In the genomic region with DNA sequence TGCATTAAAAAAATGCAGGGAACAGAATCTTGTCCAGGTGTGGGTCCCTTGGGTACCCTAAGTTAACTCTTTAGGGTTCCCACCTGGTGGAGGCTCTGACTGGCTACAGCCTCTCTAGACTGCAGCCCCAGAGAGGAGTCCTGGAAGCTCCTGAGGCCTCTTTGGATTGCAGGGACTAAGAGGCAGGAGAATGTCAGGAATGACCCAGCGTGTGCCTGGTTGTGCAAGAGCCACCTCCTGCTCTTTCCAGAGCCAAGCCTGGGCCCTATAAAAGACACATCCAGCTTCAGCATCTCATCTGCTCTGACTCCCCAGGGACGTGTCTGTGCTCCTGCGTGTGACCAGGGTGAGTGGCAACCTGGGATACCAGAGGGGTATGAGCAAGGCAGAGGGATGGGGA, we compare ENCODE assay signal across 11 cellular contexts. TPM values are rescaled to one million over a fixed set of nuclear protein-coding genes. Genes with fewer than 3 reads are reported as not detected.
"Had no signal": no experiment of that assay in that cellular context is flagged by ENCODE, and none has a peak within 500 bp of the region (broad histone marks: within the 10 kb centered on the region; RNA-seq: fewer than 3 reads in every experiment).

A gene with protein sequence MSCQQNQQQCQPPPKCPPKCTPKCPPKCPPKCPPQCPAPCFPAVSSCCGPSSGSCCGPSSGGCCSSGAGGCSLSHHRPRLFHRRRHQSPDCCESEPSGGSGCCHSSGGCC (plus strand): TSS at position 297 of the 400 bp plus-strand sequence. CDS start 737 bp downstream, outside the sequence.

RNA-seq across cellular contexts. Expression of the gene that starts here (rescaled TPM):
- total RNA-seq: OCI-LY7, PC-3, PC-9, Peyer's patch, Right ventricle myocardium inferior, Right ventricle myocardium superior, RPMI7951, SJCRH30, SJSA1, SK-MEL-5 had no signal
- polyA plus RNA-seq: SK-N-SH had no signal
